Comparison of ENCODE assay signal across 21 cellular contexts in the genomic region with DNA sequence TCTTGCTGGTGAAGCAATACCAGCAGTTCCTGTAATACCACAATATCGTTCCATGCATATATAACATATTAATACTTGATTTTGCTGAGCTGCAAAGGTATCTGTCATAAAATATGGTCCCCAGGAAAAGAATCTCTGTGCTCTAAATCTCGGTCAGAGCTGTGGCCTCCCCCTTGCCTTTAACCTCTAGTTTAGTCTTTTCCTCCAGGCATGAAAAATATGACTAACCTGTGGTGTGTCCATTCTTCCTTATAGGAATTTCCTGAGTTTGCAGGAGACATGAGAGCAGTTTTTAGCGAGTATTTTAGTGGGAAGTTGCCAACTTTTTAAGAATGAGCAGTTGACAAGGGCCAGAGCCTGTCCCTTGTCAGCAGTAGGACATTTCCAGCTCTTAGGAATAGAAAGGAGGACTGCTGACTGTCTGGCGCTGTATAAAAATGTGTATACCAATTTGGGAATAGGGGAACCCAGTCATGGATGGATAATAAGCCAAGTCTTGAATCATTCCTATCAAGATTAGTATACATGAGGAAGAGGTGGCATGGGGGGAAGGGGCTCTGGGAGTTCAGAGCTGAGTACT. TPM values are rescaled to one million over a fixed set of nuclear protein-coding genes. Genes with fewer than 3 reads are reported as not detected.
DNase-seq lines count a peak whose midpoint lies in the region; ATAC-seq, FAIRE-seq and TF ChIP-seq lines count a peak whose summit lies in the region.
"Had no signal": no experiment of that assay in that cellular context is flagged by ENCODE, and none has a peak within 500 bp of the region (broad histone marks: within the 10 kb centered on the region; RNA-seq: fewer than 3 reads in every experiment).

No MANE protein-coding gene starts in this region.

- CTCF ChIA-PET in activated B cell treated with CpG ODN at 0.5 μM for 24 hours (lab: Charles Lee), result no interaction called here

- no peak overlapping the region for H3K27ac ChIP-seq in pancreas

- peaks cover 69% of the 10 kb centered on the region for H3K36me3 Mint-ChIP-seq in activated B cell treated with CpG ODN at 0.5 μM for 24 hours (ENCODE audit: low read depth)

- no peaks in the 10 kb centered on the region for H3K27me3 Mint-ChIP-seq in activated B cell treated with CpG ODN at 0.5 μM for 24 hours
- H3K27me3 Mint-ChIP-seq: activated CD4-positive, alpha-beta T cell treated with anti-CD3 and anti-CD28 coated beads for 36 hours had no signal

- no peak overlapping the region for H3K4me3 ChIP-seq in pancreas
- H3K4me3 ChIP-seq: stomach had no signal

- peaks cover 41% of the 10 kb centered on the region for H3K4me1 Mint-ChIP-seq in activated B cell treated with CpG ODN at 0.5 μM for 24 hours

- WGBS in pancreas, 2 donors, result 81 to 84% methylated on average over 4 of the region's 4 CpGs

- TF ChIP-seq CTCF in activated B cell treated with CpG ODN at 0.5 μM for 24 hours (IDR thresholded peaks at IDR 0.05) (no peak), pancreas (IDR thresholded peaks at IDR 0.05) (no peak)

- POLR2A ChIA-PET in activated B cell treated with CpG ODN at 0.5 μM for 24 hours (lab: Charles Lee), result interaction anchor here (0.8 to 1.7 kb wide), 3 partner anchors 15 to 46 kb away, joined by 3 to 6 read pairs (median 3); partner anchors contain the start of gene AP1G1

- H3K36me3 ChIP-seq in pancreas, result peaks cover 0 to 18% (median 7%) of the 10 kb centered on the region in 3 donors

- H3K4me1 ChIP-seq in pancreas, result peaks cover 5 to 9% (median 8%) of the 10 kb centered on the region in 3 donors

- in situ Hi-C loops in ACHN (cut with HindIII; ENCODE audit: low pct_ligation_motif_present, low pct_unique_long_range_greater_than_20kb, low sequenced_read_pairs), result no loop called here

- ATAC-seq in activated B cell treated with CpG ODN at 0.5 μM for 24 hours (ENCODE audit: low read depth) (no peak), HG03439 (IDR thresholded peaks at IDR 0.05; ENCODE audit: unreplicated experiment) (no peak), pancreas (no peak)
- ATAC-seq: activated CD4-positive, alpha-beta T cell treated with anti-CD3 and anti-CD28 coated beads for 36 hours had no signal

- peak overlapping the region; percentile 84 for H3K27ac Mint-ChIP-seq in activated B cell treated with CpG ODN at 0.5 μM for 24 hours

- H3K27me3 ChIP-seq in pancreas, result no peaks in the 10 kb centered on the region
- H3K27me3 ChIP-seq: stomach had no signal

- no peaks in the 10 kb centered on the region for H3K9me3 Mint-ChIP-seq in activated B cell treated with CpG ODN at 0.5 μM for 24 hours
- H3K9me3 Mint-ChIP-seq: activated naive CD4-positive, alpha-beta T cell treated with anti-CD3 and anti-CD28 coated beads for 36 hours had no signal

- DNase-seq in ACHN, result peak; percentile 83
- peak; percentile 48 for DNase-seq in ELR (ENCODE audit: low read depth)
- DNase-seq in activated B cell treated with CpG ODN at 0.5 μM for 24 hours, result no peak
- DNase-seq in kidney tubule cell (ENCODE audit: low spot score), result peak; percentile 83
- no peak for DNase-seq in middle frontal gyrus (ENCODE audit: extremely low spot score, low spot score)
- no peak for DNase-seq in SKM-1 (lab: John Stamatoyannopoulos, UW; ENCODE audit: unreplicated experiment)
- DNase-seq in pancreas, result no peak
- DNase-seq: activated CD4-positive, alpha-beta T cell treated with anti-CD3 and anti-CD28 coated beads for 36 hours; activated naive CD4-positive, alpha-beta T cell treated with anti-CD3 and anti-CD28 coated beads for 36 hours; foreskin fibroblast; HCEC 1CT; KBM-7; NCI-H1092; NCI-H524 treated with DMSO at 0.1 percent for 48 hours; stimulated activated CD4-positive, alpha-beta T cell treated with anti-CD3 and anti-CD28 coated beads, Interleukin-1b, Interleukin-23, amount 100 ng/mL, for 48 hours; stomach had no signal

- no peak for FAIRE-seq in pancreas (lab: Jason Lieb, UNC)
- FAIRE-seq: astrocyte, colon, endothelial cell of umbilical vein, G401.6 had no signal

- intact Hi-C loops in activated B cell treated with CpG ODN at 0.5 μM for 24 hours (cut with micrococcal nuclease), result no loop called here
- intact Hi-C loops in pancreas (cut with DNase I), result no loop called here

- H3K4me3 Mint-ChIP-seq in activated B cell treated with CpG ODN at 0.5 μM for 24 hours, result no peak overlapping the region
- H3K4me3 Mint-ChIP-seq: activated CD4-positive, alpha-beta T cell treated with anti-CD3 and anti-CD28 coated beads for 36 hours; activated naive CD4-positive, alpha-beta T cell treated with anti-CD3 and anti-CD28 coated beads for 36 hours had no signal

- no peaks in the 10 kb centered on the region for H3K9me3 ChIP-seq in pancreas
- H3K9me3 ChIP-seq: stomach had no signal

RNA-seq across cellular contexts. Expression of gene ATXN1L, which starts 8.7 kb away (rescaled TPM):
- total RNA-seq in activated B cell treated with CpG ODN at 0.5 μM for 24 hours (24.9 and 28.3 TPM in 2 replicates), pancreas (10 to 100 TPM; 10.2 to 17.4 (median 12.4) TPM)
- 1 to 10 TPM; 5.5 to 6.2 TPM for polyA plus RNA-seq in pancreas

RNA-seq across cellular contexts. Expression of gene ZNF821, which starts 29.5 kb away (rescaled TPM):
- 10.6 and 13.6 TPM in 2 replicates for total RNA-seq in activated B cell treated with CpG ODN at 0.5 μM for 24 hours
- total RNA-seq in pancreas, result 1 to 10 TPM; 3.0 to 4.5 (median 3.9) TPM
- polyA plus RNA-seq in pancreas, result 10 to 100 TPM in 1 of 2 donors, 1 to 10 TPM in 1; 6.1 to 12.6 TPM

RNA-seq across cellular contexts. Expression of gene IST1, which starts 40.9 kb away (rescaled TPM):
- total RNA-seq in activated B cell treated with CpG ODN at 0.5 μM for 24 hours (199 and 206 TPM in 2 replicates), pancreas (100 to 1,000 TPM in 1 of 6 donors, 10 to 100 TPM in 5; 56.1 to 115 (median 69.4) TPM)
- polyA plus RNA-seq in pancreas, result 100 to 1,000 TPM in 1 of 2 donors, 10 to 100 TPM in 1; 57.1 to 121 TPM

RNA-seq across cellular contexts. Expression of gene AP1G1, which starts 45.8 kb away (rescaled TPM):
- total RNA-seq in activated B cell treated with CpG ODN at 0.5 μM for 24 hours (112 and 120 TPM in 2 replicates), pancreas (10 to 100 TPM; 31.6 to 50.8 (median 39.8) TPM)
- 10 to 100 TPM; 15.3 to 27.6 TPM for polyA plus RNA-seq in pancreas

Comparison
In these comparisons a context has a peak if more than half of its experiments do, and no peak if none do; other contexts are left out.
1. DNase-seq: peak in ACHN (single experiment), ELR (single experiment) and kidney tubule cell (single experiment); none in activated B cell treated with CpG ODN at 0.5 μM for 24 hours (single experiment), middle frontal gyrus (single experiment), SKM-1 (single experiment) and pancreas (0 of 6).